19 cellular contexts compared by ENCODE assay signal in the genomic region with DNA sequence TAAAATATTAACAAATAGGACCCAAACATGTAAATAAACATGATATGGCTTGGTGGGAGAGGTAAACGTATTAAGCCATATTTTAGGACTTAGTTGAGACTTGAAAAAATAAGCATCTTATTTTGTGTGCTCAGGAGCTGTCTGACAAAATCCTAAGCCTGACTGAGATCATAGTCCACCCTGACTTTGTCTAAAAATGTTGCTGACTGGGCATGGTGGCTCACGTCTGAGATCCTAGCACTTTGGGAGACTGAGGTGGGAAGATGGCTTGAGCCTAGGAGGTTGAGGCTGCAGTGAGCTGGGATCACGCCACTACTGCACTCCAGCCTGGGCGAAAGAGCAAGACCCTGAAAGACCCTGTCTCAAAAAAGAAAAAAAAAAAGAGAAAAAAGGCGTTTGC. TPM values are rescaled to one million over a fixed set of nuclear protein-coding genes. Genes with fewer than 3 reads are reported as not detected.
DNase-seq lines count a peak whose midpoint lies in the region; ATAC-seq and TF ChIP-seq lines count a peak whose summit lies in the region.
"Had no signal": no experiment of that assay in that cellular context is flagged by ENCODE, and none has a peak within 500 bp of the region (broad histone marks: within the 10 kb centered on the region; RNA-seq: fewer than 3 reads in every experiment).

No MANE protein-coding gene starts in this region.

- peak overlapping the region; percentile 70 for H4K8ac ChIP-seq in trophoblast cell (ENCODE audit: low read depth, low read length)

- H3K14ac ChIP-seq in trophoblast cell (ENCODE audit: low read length): peak overlapping the region; percentile 77

- H3K4me3 ChIP-seq in MM.1S (ENCODE audit: low read length) (no peak overlapping the region), trophoblast cell (ENCODE audit: low read depth, low read length) (no peak overlapping the region)
- H3K4me3 ChIP-seq: GM12878 had no signal

- H3K79me2 ChIP-seq in MM.1S (ENCODE audit: low read length): no peaks in the 10 kb centered on the region
- no peaks in the 10 kb centered on the region for H3K79me2 ChIP-seq in trophoblast cell (ENCODE audit: control insufficient read depth, insufficient read depth, low read length, poor library complexity)

- peak overlapping the region; percentile 55 for H4K91ac ChIP-seq in trophoblast cell (ENCODE audit: low read depth, low read length)

- peak overlapping the region; percentile 56 for H2BK5ac ChIP-seq in trophoblast cell (ENCODE audit: low read depth, low read length, poor library complexity)

- H4K20me1 ChIP-seq in MM.1S (ENCODE audit: insufficient read depth, low read length): no peaks in the 10 kb centered on the region

- H3K23ac ChIP-seq in trophoblast cell (ENCODE audit: low read length): no peak overlapping the region

- peak; percentile 17 for ATAC-seq in HG02885 (IDR thresholded peaks at IDR 0.05; ENCODE audit: poor library complexity, unreplicated experiment)
- peak; percentile 57 for ATAC-seq in left lobe of liver
- ATAC-seq in HG03159 (IDR thresholded peaks at IDR 0.05; ENCODE audit: unreplicated experiment): no peak

- H3K36me3 ChIP-seq in MM.1S (replicated peaks; ENCODE audit: insufficient read depth, low read length) (no peaks in the 10 kb centered on the region), trophoblast cell (ENCODE audit: control insufficient read depth in 1 of 2, insufficient read depth in 2 of 2, low read length in 2 of 2) (no peaks in the 10 kb centered on the region)
- H3K36me3 ChIP-seq: BE2C had no signal

- H3K4me1 ChIP-seq in MM.1S (ENCODE audit: low read length) (no peaks in the 10 kb centered on the region; the same call in 1 of the 2 replicates), trophoblast cell (ENCODE audit: control insufficient read depth in 1 of 2, insufficient read depth in 2 of 2, low read length in 2 of 2) (peaks cover 7 to 9% of the 10 kb centered on the region in 2 experiments)
- H3K4me1 ChIP-seq: BE2C had no signal

- H3K9me3 ChIP-seq in MM.1S (replicated peaks; ENCODE audit: insufficient read depth, low read length) (no peaks in the 10 kb centered on the region), trophoblast cell (ENCODE audit: insufficient read depth, low read depth, low read length) (no peaks in the 10 kb centered on the region)
- H3K9me3 ChIP-seq: BE2C had no signal

- peak overlapping the region; percentile 77 for H2BK12ac ChIP-seq in trophoblast cell (ENCODE audit: low read length)

- DNase-seq in MM.1S (no peak), left lobe of liver (ENCODE audit: low spot score) (no peak), trophoblast cell (no peak), epidermal melanocyte (ENCODE audit: insufficient read length, low spot score) (no peak), occipital lobe (lab: John Stamatoyannopoulos, UW) (no peak)
- DNase-seq: ACHN; BE2C; C1 segment of cervical spinal cord; CD4-positive, CD25-positive, alpha-beta regulatory T cell; CD8-positive, alpha-beta memory T cell; COR-L47; DMS 273 treated with DMSO at 0.1 percent for 48 hours; DMS53; DND-41; EL; H9 had no signal

- H3K18ac ChIP-seq in trophoblast cell (ENCODE audit: low read length): peak overlapping the region; percentile 75

- TF ChIP-seq CTCF in MM.1S (IDR thresholded peaks at IDR 0.05; ENCODE audit: low read length): no peak

- H2BK120ac ChIP-seq in trophoblast cell (ENCODE audit: insufficient read depth, low read length, poor library complexity): peak overlapping the region; percentile 63

- no peak overlapping the region for H4K12ac ChIP-seq in trophoblast cell (ENCODE audit: low read depth, low read length)

- WGBS in trophoblast cell (ENCODE audit: extremely low coverage, insufficient coverage, insufficient read length): no CpG with 5 or more reads among the region's 5 CpGs

- no peaks in the 10 kb centered on the region for H3F3A ChIP-seq in MM.1S (ENCODE audit: insufficient read depth, low read length)

- H3K4me2 ChIP-seq in MM.1S (ENCODE audit: low read depth, low read length) (peak overlapping the region; percentile 55; the same call in 1 of the 2 replicates), trophoblast cell (ENCODE audit: low read length) (no peak overlapping the region)

- H3K9ac ChIP-seq in MM.1S (ENCODE audit: low read length) (0 out of 2 replicates have a peak overlapping the region, but pooled peaks have one; percentile 6), trophoblast cell (ENCODE audit: low read length) (no peak overlapping the region)

- H3K4ac ChIP-seq in trophoblast cell (ENCODE audit: low read depth, low read length): peak overlapping the region; percentile 69

- no peaks in the 10 kb centered on the region for H3K9me2 ChIP-seq in MM.1S (replicated peaks; ENCODE audit: insufficient read depth, low read length)

- peak overlapping the region; percentile 76 for H2AK5ac ChIP-seq in trophoblast cell (ENCODE audit: low read length)

- H3K27ac ChIP-seq in MM.1S (ENCODE audit: low read length) (peak overlapping the region; percentile 34; the same call in 1 of the 2 replicates), trophoblast cell (ENCODE audit: low read depth, low read length) (no peak overlapping the region)

- H3K79me1 ChIP-seq in trophoblast cell (ENCODE audit: low read length): peaks cover 9% of the 10 kb centered on the region

- H3K27me3 ChIP-seq in MM.1S (replicated peaks; ENCODE audit: insufficient read depth, low read length) (no peaks in the 10 kb centered on the region), trophoblast cell (ENCODE audit: insufficient read depth, low read length) (no peaks in the 10 kb centered on the region)
- H3K27me3 ChIP-seq: BE2C had no signal

- H2AFZ ChIP-seq in MM.1S (ENCODE audit: low read length) (no peak overlapping the region), trophoblast cell (ENCODE audit: insufficient read depth, low read length, poor library complexity) (no peak overlapping the region)

RNA-seq across cellular contexts. Expression of a gene that starts 52.1 kb away (rescaled TPM):
- total RNA-seq in left lobe of liver (96.8 TPM), occipital lobe (35.7 TPM)
- polyA plus RNA-seq in trophoblast cell (2013): 57.5 and 61.3 TPM in 2 replicates
